ENCODE assay signal across 1 cellular context in genomic region chr15:52802110-52802509, GRCh38.
TF ChIP-seq lines count a peak whose summit lies in the region.

No MANE protein-coding gene starts in this region.

TF ChIP-seq in HepG2, 621 proteins besides CTCF, POLR2A, EP300 and RAD21:
- TF ChIP-seq CEBPB (IDR thresholded peaks at IDR 0.05; ENCODE audit: borderline replicate concordance, low read depth, low read length): 0 out of 2 replicates have a peak, but pooled peaks have one; percentile 3
- TF ChIP-seq FIP1L1 (IDR thresholded peaks at IDR 0.05; ENCODE audit: borderline replicate concordance, insufficient read depth, low read depth, low read length): no peak
